Comparison of ENCODE assay signal across 26 cellular contexts in genomic region chr2:45796500-45796899, GRCh38.
"Had no signal": no experiment of that assay in that cellular context is flagged by ENCODE, and none has a peak within 500 bp of the region (broad histone marks: within the 10 kb centered on the region; RNA-seq: fewer than 3 reads in every experiment).

No MANE protein-coding gene starts in this region.

- H2AFZ ChIP-seq: hepatocyte had no signal

- ATAC-seq: esophagus mucosa; gastroesophageal sphincter; heart left ventricle; left cardiac atrium; left ventricle myocardium superior; lower lobe of right lung; naive thymus-derived CD4-positive, alpha-beta T cell had no signal

- H3K79me2 ChIP-seq: hepatocyte had no signal

- H3K27ac ChIP-seq: coronary artery, epithelial cell of prostate, esophagus squamous epithelium, gastroesophageal sphincter, heart left ventricle, hepatocyte, left lung had no signal

- H3K4me3 ChIP-seq: coronary artery, dorsolateral prefrontal cortex, esophagus squamous epithelium, gastroesophageal sphincter, heart left ventricle, hepatocyte, left lung, lower lobe of right lung had no signal

- H3K4me2 ChIP-seq: hepatocyte had no signal

- H3K36me3 ChIP-seq: esophagus squamous epithelium, gastroesophageal sphincter, heart left ventricle, left lung, lower lobe of right lung had no signal

- H3K9me3 ChIP-seq: esophagus squamous epithelium, gastroesophageal sphincter, heart left ventricle, left lung, lower lobe of right lung had no signal

- H3K27me3 ChIP-seq: dorsolateral prefrontal cortex, esophagus squamous epithelium, gastroesophageal sphincter, heart left ventricle, hepatocyte, left lung had no signal

- FAIRE-seq: colon, endothelial cell of umbilical vein, frontal cortex had no signal

- DNase-seq: dermis blood vessel endothelial cell; dorsolateral prefrontal cortex; effector CD4-positive, alpha-beta T cell; effector memory CD4-positive, alpha-beta T cell; erythroblast; esophagus squamous epithelium; foreskin fibroblast; hypothalamus; immature natural killer cell; islet precursor cell; left cardiac atrium; left lung; left ventricle myocardium superior; lower lobe of right lung; mesendoderm; midbrain; naive thymus-derived CD4-positive, alpha-beta T cell had no signal
